In genomic region chr12:42442328-42442759, GRCh38 we compare ENCODE assay signal across 1 cellular context.
TF ChIP-seq lines count a peak whose summit lies in the region.

No MANE protein-coding gene starts in this region.

TF ChIP-seq in HepG2, 621 proteins besides CTCF, POLR2A, EP300 and RAD21 (continued from another document):
- TF ChIP-seq KAT2B (IDR thresholded peaks at IDR 0.05; ENCODE audit: borderline replicate concordance, low read depth, low read length) (no peak), GABPB1 (CRISPR knock-in tag; IDR thresholded peaks at IDR 0.05) (no peak), ZNF567 (CRISPR knock-in tag; IDR thresholded peaks at IDR 0.05; ENCODE audit: borderline replicate concordance) (no peak), CAMTA2 (CRISPR knock-in tag; IDR thresholded peaks at IDR 0.05; ENCODE audit: borderline replicate concordance) (no peak), SP2 (CRISPR knock-in tag; IDR thresholded peaks at IDR 0.05) (no peak), JDP2 (CRISPR knock-in tag; IDR thresholded peaks at IDR 0.05; ENCODE audit: borderline replicate concordance) (no peak)
- TF ChIP-seq, protein P1, sequence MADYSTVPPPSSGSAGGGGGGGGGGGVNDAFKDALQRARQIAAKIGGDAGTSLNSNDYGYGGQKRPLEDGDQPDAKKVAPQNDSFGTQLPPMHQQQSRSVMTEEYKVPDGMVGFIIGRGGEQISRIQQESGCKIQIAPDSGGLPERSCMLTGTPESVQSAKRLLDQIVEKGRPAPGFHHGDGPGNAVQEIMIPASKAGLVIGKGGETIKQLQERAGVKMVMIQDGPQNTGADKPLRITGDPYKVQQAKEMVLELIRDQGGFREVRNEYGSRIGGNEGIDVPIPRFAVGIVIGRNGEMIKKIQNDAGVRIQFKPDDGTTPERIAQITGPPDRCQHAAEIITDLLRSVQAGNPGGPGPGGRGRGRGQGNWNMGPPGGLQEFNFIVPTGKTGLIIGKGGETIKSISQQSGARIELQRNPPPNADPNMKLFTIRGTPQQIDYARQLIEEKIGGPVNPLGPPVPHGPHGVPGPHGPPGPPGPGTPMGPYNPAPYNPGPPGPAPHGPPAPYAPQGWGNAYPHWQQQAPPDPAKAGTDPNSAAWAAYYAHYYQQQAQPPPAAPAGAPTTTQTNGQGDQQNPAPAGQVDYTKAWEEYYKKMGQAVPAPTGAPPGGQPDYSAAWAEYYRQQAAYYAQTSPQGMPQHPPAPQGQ (CRISPR knock-in tag; IDR thresholded peaks at IDR 0.05; ENCODE audit: borderline replicate concordance): no peak
- TF ChIP-seq, protein P2, sequence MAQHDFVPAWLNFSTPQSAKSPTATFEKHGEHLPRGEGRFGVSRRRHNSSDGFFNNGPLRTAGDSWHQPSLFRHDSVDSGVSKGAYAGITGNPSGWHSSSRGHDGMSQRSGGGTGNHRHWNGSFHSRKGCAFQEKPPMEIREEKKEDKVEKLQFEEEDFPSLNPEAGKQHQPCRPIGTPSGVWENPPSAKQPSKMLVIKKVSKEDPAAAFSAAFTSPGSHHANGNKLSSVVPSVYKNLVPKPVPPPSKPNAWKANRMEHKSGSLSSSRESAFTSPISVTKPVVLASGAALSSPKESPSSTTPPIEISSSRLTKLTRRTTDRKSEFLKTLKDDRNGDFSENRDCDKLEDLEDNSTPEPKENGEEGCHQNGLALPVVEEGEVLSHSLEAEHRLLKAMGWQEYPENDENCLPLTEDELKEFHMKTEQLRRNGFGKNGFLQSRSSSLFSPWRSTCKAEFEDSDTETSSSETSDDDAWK (CRISPR knock-in tag; IDR thresholded peaks at IDR 0.05): no peak
- TF ChIP-seq, protein P3, sequence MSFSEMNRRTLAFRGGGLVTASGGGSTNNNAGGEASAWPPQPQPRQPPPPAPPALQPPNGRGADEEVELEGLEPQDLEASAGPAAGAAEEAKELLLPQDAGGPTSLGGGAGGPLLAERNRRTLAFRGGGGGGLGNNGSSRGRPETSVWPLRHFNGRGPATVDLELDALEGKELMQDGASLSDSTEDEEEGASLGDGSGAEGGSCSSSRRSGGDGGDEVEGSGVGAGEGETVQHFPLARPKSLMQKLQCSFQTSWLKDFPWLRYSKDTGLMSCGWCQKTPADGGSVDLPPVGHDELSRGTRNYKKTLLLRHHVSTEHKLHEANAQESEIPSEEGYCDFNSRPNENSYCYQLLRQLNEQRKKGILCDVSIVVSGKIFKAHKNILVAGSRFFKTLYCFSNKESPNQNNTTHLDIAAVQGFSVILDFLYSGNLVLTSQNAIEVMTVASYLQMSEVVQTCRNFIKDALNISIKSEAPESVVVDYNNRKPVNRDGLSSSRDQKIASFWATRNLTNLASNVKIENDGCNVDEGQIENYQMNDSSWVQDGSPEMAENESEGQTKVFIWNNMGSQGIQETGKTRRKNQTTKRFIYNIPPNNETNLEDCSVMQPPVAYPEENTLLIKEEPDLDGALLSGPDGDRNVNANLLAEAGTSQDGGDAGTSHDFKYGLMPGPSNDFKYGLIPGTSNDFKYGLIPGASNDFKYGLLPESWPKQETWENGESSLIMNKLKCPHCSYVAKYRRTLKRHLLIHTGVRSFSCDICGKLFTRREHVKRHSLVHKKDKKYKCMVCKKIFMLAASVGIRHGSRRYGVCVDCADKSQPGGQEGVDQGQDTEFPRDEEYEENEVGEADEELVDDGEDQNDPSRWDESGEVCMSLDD (CRISPR knock-in tag; IDR thresholded peaks at IDR 0.05; ENCODE audit: borderline replicate concordance): no peak
